Comparison of ENCODE assay signal across 20 cellular contexts in genomic region chr19:513368-514165, GRCh38. TPM values are rescaled to one million over a fixed set of nuclear protein-coding genes. Genes with fewer than 3 reads are reported as not detected.
A peak's percentile ranks its signal among the peaks of the same experiment; 100 is the strongest.
DNase-seq lines count a peak whose midpoint lies in the region; ATAC-seq and TF ChIP-seq lines count a peak whose summit lies in the region.
"Had no signal": no experiment of that assay in that cellular context is flagged by ENCODE, and none has a peak within 500 bp of the region (broad histone marks: within the 10 kb centered on the region; RNA-seq: fewer than 3 reads in every experiment).

No MANE protein-coding gene starts in this region.

- H2BK15ac ChIP-seq in neuronal stem cell (ENCODE audit: low read length), result peak overlapping the region; percentile 37

- H4K91ac ChIP-seq in neuronal stem cell (ENCODE audit: low read depth, low read length, poor library complexity), result no peak overlapping the region

- no peak overlapping the region for H2AFZ ChIP-seq in neuronal stem cell (ENCODE audit: low read length)

- no peak overlapping the region for H3K27ac ChIP-seq in HEK293 (ENCODE audit: extremely low read depth, low read depth, low read length)
- H3K27ac ChIP-seq in neuronal stem cell (replicated peaks; ENCODE audit: low read length), result peak overlapping the region; percentile 54
- H3K27ac ChIP-seq: tibial nerve had no signal

- peak overlapping the region; percentile 94 for H2BK12ac ChIP-seq in neuronal stem cell (ENCODE audit: low read length)

- peaks cover 36% of the 10 kb centered on the region for H3K4me1 Mint-ChIP-seq in central memory CD8-positive, alpha-beta T cell

- H3K27me3 Mint-ChIP-seq in central memory CD8-positive, alpha-beta T cell, result no peaks in the 10 kb centered on the region
- H3K27me3 Mint-ChIP-seq: stimulated activated naive CD8-positive, alpha-beta T cell treated with anti-CD3 and anti-CD28 coated beads, Interleukin-15, Interleukin-2, amounts not matched to agents 100 ng/mL and 50 ng/mL, for 24 hours had no signal

- peak overlapping the region; percentile 43 for H4K8ac ChIP-seq in neuronal stem cell (ENCODE audit: low read depth, low read length)

- H3K27ac Mint-ChIP-seq in central memory CD8-positive, alpha-beta T cell (ENCODE audit: low read depth), result peak overlapping the region; percentile 83
- H3K27ac Mint-ChIP-seq: dendritic cell treated with granulocyte-macrophage colony-stimulating factor and Interleukin-4, amounts not matched to agents 40 ng/mL and 50 ng/mL, for 4 days; stimulated activated naive CD8-positive, alpha-beta T cell treated with anti-CD3 and anti-CD28 coated beads, Interleukin-15, Interleukin-2, amounts not matched to agents 100 ng/mL and 50 ng/mL, for 24 hours had no signal

- no peak for DNase-seq in central memory CD8-positive, alpha-beta T cell (ENCODE audit: low spot score in 2 of 2)
- DNase-seq in neuronal stem cell (ENCODE audit: low spot score) (no peak), globus pallidus (ENCODE audit: low spot score) (no peak)
- DNase-seq: activated CD4-positive, alpha-beta T cell treated with anti-CD3 and anti-CD28 coated beads for 4 hours; activated effector memory CD4-positive, alpha-beta T cell treated with Interleukin-2 at 50 U/mL for 16 hours; EL; Karpas-422; NCI-H2029 treated with DMSO at 0.1 percent for 48 hours; nucleus accumbens; PC-3; small intestine; stimulated activated CD4-positive, alpha-beta T cell treated with anti-CD3 and anti-CD28 coated beads, Interleukin-2, amount 100 ng/mL, for 48 hours; SW 1271 had no signal

- H2BK5ac ChIP-seq in neuronal stem cell (ENCODE audit: low read length), result peak overlapping the region; percentile 68

- CTCF ChIA-PET in HEK293 (lab: Yijun Ruan, JAX), result no interaction called here

- peaks cover 0 to 2% (median 0%) of the 10 kb centered on the region in 3 experiments for H3K27me3 ChIP-seq in neuronal stem cell (ENCODE audit: control insufficient read depth in 3 of 3, insufficient read depth in 3 of 3, low read depth in 1 of 3, low read length in 3 of 3)
- H3K27me3 ChIP-seq: tibial nerve had no signal

- peak overlapping the region; percentile 90 for H2AK5ac ChIP-seq in neuronal stem cell (ENCODE audit: low read depth, low read length)

- H3K4me3 ChIP-seq in HEK293 (ENCODE audit: low read depth, low read length) (no peak overlapping the region), neuronal stem cell (ENCODE audit: low read length in 2 of 2) (peak overlapping the region in 1 of 2 donors; percentile 53)
- H3K4me3 ChIP-seq: mucosa of descending colon, tibial nerve had no signal

- H3K23ac ChIP-seq in neuronal stem cell (ENCODE audit: low read depth, low read length, poor library complexity), result peak overlapping the region; percentile 85

- H3K4me2 ChIP-seq in neuronal stem cell (ENCODE audit: insufficient read depth, low read length, poor library complexity, severe bottlenecking), result no peak overlapping the region

- H3K4me1 ChIP-seq in HEK293 (ENCODE audit: control insufficient read depth, insufficient read depth, low read length), result peaks cover 4% of the 10 kb centered on the region; the same call in 1 of the 2 replicates
- H3K4me1 ChIP-seq in neuronal stem cell (ENCODE audit: control insufficient read depth in 2 of 2, insufficient read depth in 1 of 2, low read depth in 1 of 2, low read length in 2 of 2), result peaks cover 14 to 20% of the 10 kb centered on the region in 2 donors

- H2BK120ac ChIP-seq in neuronal stem cell (ENCODE audit: low read depth, low read length), result peak overlapping the region; percentile 31

- POLR2A ChIA-PET in HEK293 (lab: Yijun Ruan, JAX), result no interaction called here

- peak overlapping the region; percentile 70 for H3K9ac ChIP-seq in neuronal stem cell (ENCODE audit: low read depth, low read length, poor library complexity)

- peak overlapping the region; percentile 6 for H3K4ac ChIP-seq in neuronal stem cell (ENCODE audit: low read length)

- no CpG with 5 or more reads among the region's 10 CpGs for WGBS in neuronal stem cell (ENCODE audit: extremely low coverage in 2 of 2, insufficient read length in 2 of 2, insufficient replicate concordance in 1 of 2), 2 donors

- peak overlapping the region; percentile 59 for H3K4me3 Mint-ChIP-seq in central memory CD8-positive, alpha-beta T cell
- H3K4me3 Mint-ChIP-seq: dendritic cell treated with granulocyte-macrophage colony-stimulating factor and Interleukin-4, amounts not matched to agents 40 ng/mL and 50 ng/mL, for 4 days; stimulated activated naive CD8-positive, alpha-beta T cell treated with anti-CD3 and anti-CD28 coated beads, Interleukin-15, Interleukin-2, amounts not matched to agents 100 ng/mL and 50 ng/mL, for 24 hours had no signal

- ATAC-seq in central memory CD8-positive, alpha-beta T cell (replicated peaks; ENCODE audit: extremely low read depth, poor library complexity, severe bottlenecking), result no peak
- no peak for ATAC-seq in HG02588 (IDR thresholded peaks at IDR 0.05; ENCODE audit: unreplicated experiment)
- ATAC-seq: HCT116, mucosa of descending colon, PC-3 had no signal

- H3K79me1 ChIP-seq in neuronal stem cell (ENCODE audit: low read depth, low read length), result peaks cover 11% of the 10 kb centered on the region

- peaks cover 0 to 11% of the 10 kb centered on the region in 2 experiments; a peak in 1 of 3 replicates for H3K36me3 ChIP-seq in HEK293 (ENCODE audit: control insufficient read depth in 2 of 2, insufficient read depth in 1 of 2, low read length in 2 of 2)
- H3K36me3 ChIP-seq in neuronal stem cell (replicated peaks in 1 of 2; ENCODE audit: control insufficient read depth in 2 of 2, insufficient read depth in 2 of 2, low read length in 2 of 2), result peaks cover 11 to 18% of the 10 kb centered on the region in 2 donors

- H3K9me3 ChIP-seq in HEK293 (ENCODE audit: control insufficient read depth, insufficient read depth, low read depth, low read length) (no peaks in the 10 kb centered on the region), neuronal stem cell (replicated peaks in 1 of 2; ENCODE audit: control insufficient read depth in 2 of 2, insufficient read depth in 1 of 2, low read depth in 1 of 2, low read length in 2 of 2) (peaks cover 0 to 8% of the 10 kb centered on the region in 2 donors)
- H3K9me3 ChIP-seq: mucosa of descending colon, tibial nerve had no signal

- no peaks in the 10 kb centered on the region for H3K9me3 Mint-ChIP-seq in central memory CD8-positive, alpha-beta T cell
- H3K9me3 Mint-ChIP-seq: dendritic cell treated with granulocyte-macrophage colony-stimulating factor and Interleukin-4, amounts not matched to agents 40 ng/mL and 50 ng/mL, for 4 days; stimulated activated naive CD8-positive, alpha-beta T cell treated with anti-CD3 and anti-CD28 coated beads, Interleukin-15, Interleukin-2, amounts not matched to agents 100 ng/mL and 50 ng/mL, for 24 hours had no signal

- H3K14ac ChIP-seq in neuronal stem cell (ENCODE audit: low read length), result peak overlapping the region; percentile 63

- no peak for TF ChIP-seq CTCF in HEK293 (tag by site-specific recombination; IDR thresholded peaks at IDR 0.05)

- peaks cover 18% of the 10 kb centered on the region for H3K36me3 Mint-ChIP-seq in central memory CD8-positive, alpha-beta T cell (ENCODE audit: insufficient read depth)

- peak overlapping the region; percentile 57 for H3K18ac ChIP-seq in neuronal stem cell (ENCODE audit: low read length)

TF ChIP-seq in HEK293, 187 proteins besides CTCF, POLR2A, EP300 and RAD21:
- no peak for TF ChIP-seq ZNF48 (tag by site-specific recombination; IDR thresholded peaks at IDR 0.05)
- no peak for TF ChIP-seq ZNF585B (tag by site-specific recombination; IDR thresholded peaks at IDR 0.05)
- TF ChIP-seq ZNF792 (tag by site-specific recombination; IDR thresholded peaks at IDR 0.05), result peak; percentile 98
- TF ChIP-seq ZNF221 (tag by site-specific recombination; IDR thresholded peaks at IDR 0.05; ENCODE audit: borderline replicate concordance), result no peak

RNA-seq across cellular contexts. Expression of gene TPGS1, which starts 6.3 kb away (rescaled TPM):
- 6.3 TPM for polyA plus RNA-seq in neuronal stem cell (2013, experiment 1 of 2)
- 6.2 TPM for polyA plus RNA-seq in neuronal stem cell (2013, experiment 2 of 2)

RNA-seq across cellular contexts. Expression of gene MADCAM1, which starts 17.3 kb away (rescaled TPM):
- 0.89 TPM for polyA plus RNA-seq in neuronal stem cell (2013, experiment 1 of 2)
- 0.91 TPM for polyA plus RNA-seq in neuronal stem cell (2013, experiment 2 of 2)

RNA-seq across cellular contexts. Expression of gene CDC34, which starts 18.0 kb away (rescaled TPM):
- 109 TPM for polyA plus RNA-seq in neuronal stem cell (2013, experiment 1 of 2)
- polyA plus RNA-seq in neuronal stem cell (2013, experiment 2 of 2), result 105 TPM

RNA-seq across cellular contexts. Expression of gene GZMM, which starts 30.3 kb away (rescaled TPM):
- polyA plus RNA-seq in neuronal stem cell (2013, experiment 1 of 2), result 0.04 TPM
- 0.06 TPM for polyA plus RNA-seq in neuronal stem cell (2013, experiment 2 of 2)

RNA-seq across cellular contexts. Expression of gene SHC2, which starts 52.7 kb away (rescaled TPM):
- 29.6 TPM for polyA plus RNA-seq in neuronal stem cell (2013, experiment 1 of 2)
- 28.3 TPM for polyA plus RNA-seq in neuronal stem cell (2013, experiment 2 of 2)
